Comparison of ENCODE assay signal across 13 cellular contexts in the genomic region with DNA sequence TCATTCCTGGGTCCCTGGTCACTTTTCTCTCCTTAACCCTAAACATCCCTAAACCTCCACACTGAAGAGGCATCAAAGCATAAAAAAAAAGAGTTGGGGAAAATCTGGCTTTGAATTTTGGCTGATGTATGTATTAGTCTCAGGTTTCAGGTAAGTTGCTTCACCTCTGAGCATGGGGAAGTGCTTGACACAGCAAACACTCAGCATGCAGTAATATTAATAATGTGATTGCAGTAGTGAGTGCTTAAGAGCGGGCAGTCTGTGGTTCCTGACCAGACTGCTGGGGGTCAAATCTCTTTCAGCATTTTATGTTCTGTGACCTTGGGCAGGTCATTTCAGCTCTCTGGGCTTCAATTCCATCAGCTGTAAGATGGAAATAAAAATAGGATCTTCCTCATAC.
"Had no signal": no experiment of that assay in that cellular context is flagged by ENCODE, and none has a peak within 500 bp of the region (broad histone marks: within the 10 kb centered on the region; RNA-seq: fewer than 3 reads in every experiment).

No MANE protein-coding gene starts in this region.

- H3K9me3 ChIP-seq: body of pancreas, ovary had no signal

- DNase-seq: activated CD4-positive, alpha-beta T cell treated with anti-CD3 and anti-CD28 coated beads, Interleukin-2, amount 50 U/mL, for 4 hours; activated effector memory CD4-positive, alpha-beta T cell treated with Interleukin-2 at 50 U/mL for 16 hours; activated T-cell treated with anti-CD3 and anti-CD28 coated beads, Interleukin-2, amount 50 U/mL, for 24 hours; body of pancreas; effector memory CD4-positive, alpha-beta T cell; erythroblast; left ventricle myocardium superior; ovary; stimulated activated CD4-positive, alpha-beta T cell treated with anti-CD3 and anti-CD28 coated beads, Interleukin-4, amount 100 ng/mL, for 24 hours had no signal

- H3K27me3 Mint-ChIP-seq: activated naive CD4-positive, alpha-beta T cell treated with anti-CD3 and anti-CD28 coated beads, Interleukin-2, amount 50 U/mL, for 24 hours; activated T-cell treated with anti-CD3 and anti-CD28 coated beads, Interleukin-2, amount 50 U/mL, for 24 hours; central memory CD8-positive, alpha-beta T cell; stimulated activated naive CD8-positive, alpha-beta T cell treated with anti-CD3 and anti-CD28 coated beads, Interleukin-15, Interleukin-2, amounts not matched to agents 100 ng/mL and 50 ng/mL, for 24 hours had no signal

- H3K9me3 Mint-ChIP-seq: activated naive CD4-positive, alpha-beta T cell treated with anti-CD3 and anti-CD28 coated beads, Interleukin-2, amount 50 U/mL, for 24 hours; activated T-cell treated with anti-CD3 and anti-CD28 coated beads, Interleukin-2, amount 50 U/mL, for 24 hours had no signal

- H3K4me3 ChIP-seq: body of pancreas, ovary had no signal

- H3K4me3 Mint-ChIP-seq: activated naive CD4-positive, alpha-beta T cell treated with anti-CD3 and anti-CD28 coated beads, Interleukin-2, amount 50 U/mL, for 24 hours; activated T-cell treated with anti-CD3 and anti-CD28 coated beads, Interleukin-2, amount 50 U/mL, for 24 hours; central memory CD8-positive, alpha-beta T cell; stimulated activated naive CD8-positive, alpha-beta T cell treated with anti-CD3 and anti-CD28 coated beads, Interleukin-15, Interleukin-2, amounts not matched to agents 100 ng/mL and 50 ng/mL, for 24 hours had no signal

- H3K36me3 Mint-ChIP-seq: activated naive CD4-positive, alpha-beta T cell treated with anti-CD3 and anti-CD28 coated beads, Interleukin-2, amount 50 U/mL, for 24 hours had no signal

- H3K27ac ChIP-seq: body of pancreas, ovary had no signal

- H3K27me3 ChIP-seq: body of pancreas, ovary had no signal

- H3K4me1 Mint-ChIP-seq: activated naive CD4-positive, alpha-beta T cell treated with anti-CD3 and anti-CD28 coated beads, Interleukin-2, amount 50 U/mL, for 24 hours; central memory CD8-positive, alpha-beta T cell had no signal

- H3K36me3 ChIP-seq: ovary had no signal

- ATAC-seq: activated CD4-positive, CD25-positive, alpha-beta regulatory T cell treated with anti-CD3 and anti-CD28 coated beads, Interleukin-2, amount 50 U/mL, for 24 hours; body of pancreas; left ventricle myocardium superior had no signal

- H3K27ac Mint-ChIP-seq: activated naive CD4-positive, alpha-beta T cell treated with anti-CD3 and anti-CD28 coated beads, Interleukin-2, amount 50 U/mL, for 24 hours; activated T-cell treated with anti-CD3 and anti-CD28 coated beads, Interleukin-2, amount 50 U/mL, for 24 hours; stimulated activated naive CD8-positive, alpha-beta T cell treated with anti-CD3 and anti-CD28 coated beads, Interleukin-15, Interleukin-2, amounts not matched to agents 100 ng/mL and 50 ng/mL, for 24 hours had no signal
